Comparison of ENCODE assay signal across 8 cellular contexts in genomic region chr17:8409966-8410881, GRCh38. TPM values are rescaled to one million over a fixed set of nuclear protein-coding genes. Genes with fewer than 3 reads are reported as not detected.
DNase-seq lines count a peak whose midpoint lies in the region; ATAC-seq and TF ChIP-seq lines count a peak whose summit lies in the region.

No MANE protein-coding gene starts in this region.

- intact Hi-C loops in posterior vena cava (cut with DNase I) (loop anchor here (5.0 to 10.0 kb wide), 2 partner anchors 355 to 377 kb away; no protein-coding TSS in a partner anchor), upper lobe of right lung (cut with DNase I) (loop anchor here (10.0 kb wide), 1 partner anchor 335 kb away; the partner anchor contains the start of gene CCDC42)

- peak; percentile 87 for DNase-seq in GM03348 (ENCODE audit: low spot score)
- DNase-seq in NCI-H1105 treated with DMSO at 0.1 percent for 48 hours (lab: John Stamatoyannopoulos, UW): peak; percentile 93
- DNase-seq in activated naive CD8-positive, alpha-beta T cell treated with anti-CD3 and anti-CD28 coated beads, Interleukin-2, amount 50 U/mL, for 16 hours (ENCODE audit: low read depth, low spot score): peak; percentile 32
- DNase-seq in cardiac muscle cell (ENCODE audit: low read depth in 1 of 2, low spot score in 1 of 2): peak; percentile 93 to 94
- peak; percentile 96 for DNase-seq in posterior vena cava (ENCODE audit: low spot score)
- peak; percentile 91 for DNase-seq in upper lobe of right lung

- no peaks in the 10 kb centered on the region for H3F3A ChIP-seq in SU-DHL-6 (ENCODE audit: insufficient read depth)

- H3K9me2 ChIP-seq in SU-DHL-6 (replicated peaks; ENCODE audit: insufficient read depth, low read length): no peaks in the 10 kb centered on the region

- H3K36me3 ChIP-seq in SU-DHL-6 (ENCODE audit: low read length): no peaks in the 10 kb centered on the region
- no peaks in the 10 kb centered on the region for H3K36me3 ChIP-seq in cardiac muscle cell
- H3K36me3 ChIP-seq in upper lobe of right lung: no peaks in the 10 kb centered on the region

- peak overlapping the region; percentile 68 for H2AFZ ChIP-seq in SU-DHL-6 (ENCODE audit: low read depth, low read length, severe bottlenecking)

- no peaks in the 10 kb centered on the region for H3K4me1 ChIP-seq in cardiac muscle cell (ENCODE audit: low read depth)
- peaks cover 7% of the 10 kb centered on the region for H3K4me1 ChIP-seq in upper lobe of right lung

- H3K4me3 ChIP-seq in SU-DHL-6 (ENCODE audit: insufficient read depth, low read length, poor library complexity, severe bottlenecking) (no peak overlapping the region), cardiac muscle cell (no peak overlapping the region), upper lobe of right lung (no peak overlapping the region)

- H3K27ac ChIP-seq in SU-DHL-6 (ENCODE audit: low read depth, low read length): no peak overlapping the region
- H3K27ac ChIP-seq in cardiac muscle cell: peak overlapping the region; percentile 15
- H3K27ac ChIP-seq in upper lobe of right lung: no peak overlapping the region

- peak; percentile 73 for TF ChIP-seq CTCF in SU-DHL-6 (IDR thresholded peaks at IDR 0.05; ENCODE audit: insufficient read depth, low read length, poor library complexity, severe bottlenecking)
- TF ChIP-seq CTCF in cardiac muscle cell (IDR thresholded peaks at IDR 0.05; ENCODE audit: low read depth, low read length): peak; percentile 83
- peak; percentile 90 for TF ChIP-seq CTCF in upper lobe of right lung (IDR thresholded peaks at IDR 0.05)

- peak; percentile 94 for ATAC-seq in upper lobe of right lung
- no peak for ATAC-seq in GM19397 (IDR thresholded peaks at IDR 0.05; ENCODE audit: unreplicated experiment)

- H3K79me2 ChIP-seq in SU-DHL-6 (ENCODE audit: insufficient read depth, low read length): no peaks in the 10 kb centered on the region

- H3K4me2 ChIP-seq in SU-DHL-6 (ENCODE audit: low read depth, low read length, poor library complexity, severe bottlenecking): no peak overlapping the region

- no peak overlapping the region for H3K9ac ChIP-seq in SU-DHL-6 (ENCODE audit: low read length)

- no peaks in the 10 kb centered on the region for H3K9me3 ChIP-seq in SU-DHL-6 (ENCODE audit: insufficient read depth, low read length)
- no peaks in the 10 kb centered on the region for H3K9me3 ChIP-seq in cardiac muscle cell (ENCODE audit: low read depth)
- no peaks in the 10 kb centered on the region for H3K9me3 ChIP-seq in upper lobe of right lung

- H4K20me1 ChIP-seq in SU-DHL-6 (ENCODE audit: low read depth, low read length): no peaks in the 10 kb centered on the region

- H3K27me3 ChIP-seq in SU-DHL-6 (ENCODE audit: low read length): no peaks in the 10 kb centered on the region
- no peaks in the 10 kb centered on the region for H3K27me3 ChIP-seq in cardiac muscle cell
- H3K27me3 ChIP-seq in upper lobe of right lung: no peaks in the 10 kb centered on the region

RNA-seq across cellular contexts. Expression of gene RNF222, which starts 12.6 kb away (rescaled TPM):
- total RNA-seq in cardiac muscle cell (not detected in 2 replicates), posterior vena cava (not detected), upper lobe of right lung (not detected)
- 0.17 and 0.37 TPM in 2 replicates for polyA plus RNA-seq in cardiac muscle cell

RNA-seq across cellular contexts. Expression of gene NDEL1, which starts 25.5 kb away (rescaled TPM):
- total RNA-seq in cardiac muscle cell (34.8 and 47.3 TPM in 2 replicates), posterior vena cava (10 to 100 TPM; 60.8 to 78.9 TPM), upper lobe of right lung (80.6 TPM)
- 21.3 and 25.7 TPM in 2 replicates for polyA plus RNA-seq in cardiac muscle cell

RNA-seq across cellular contexts. Expression of gene RPL26, which starts 27.2 kb away (rescaled TPM):
- 3,276 and 3,592 TPM in 2 replicates for total RNA-seq in cardiac muscle cell
- 486 and 538 TPM in 2 replicates for polyA plus RNA-seq in cardiac muscle cell
- 1,000 to 10,000 TPM; 1,249 to 1,265 TPM for total RNA-seq in posterior vena cava
- total RNA-seq in upper lobe of right lung: 1,173 TPM

Comparison
In these comparisons a context has a peak if more than half of its experiments do, and no peak if none do; other contexts are left out.
1. DNase-seq: peak in every context shown above with its lines; median percentile 96 in posterior vena cava; 94 in cardiac muscle cell; 93 in NCI-H1105 treated with DMSO at 0.1 percent for 48 hours; 91 in upper lobe of right lung; 87 in GM03348; 32 in activated naive CD8-positive, alpha-beta T cell treated with anti-CD3 and anti-CD28 coated beads, Interleukin-2, amount 50 U/mL, for 16 hours.